Comparison of ENCODE assay signal across 1 cellular context in the genomic region with DNA sequence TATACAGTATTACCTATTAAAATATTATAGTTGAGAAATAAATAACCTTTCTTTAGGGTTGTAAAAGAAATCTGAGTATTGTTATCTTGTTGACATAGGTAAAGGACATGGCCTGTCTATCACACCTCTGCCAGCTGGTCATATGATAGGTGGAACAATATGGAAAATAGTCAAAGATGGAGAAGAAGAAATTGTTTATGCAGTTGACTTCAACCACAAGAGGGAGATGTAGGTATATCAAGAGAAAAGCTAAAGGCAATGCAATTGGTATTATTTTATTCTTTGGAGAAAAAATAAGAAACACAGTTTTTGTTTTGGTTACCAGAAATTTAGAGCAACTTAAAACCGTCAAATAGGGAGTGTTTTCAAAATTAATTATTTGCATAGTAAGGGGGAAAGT.
TF ChIP-seq lines count a peak whose summit lies in the region.

No MANE protein-coding gene starts in this region.

TF ChIP-seq in liver, 16 proteins besides CTCF, POLR2A, EP300 and RAD21 (continued from another document):
- TF ChIP-seq, protein P1, sequence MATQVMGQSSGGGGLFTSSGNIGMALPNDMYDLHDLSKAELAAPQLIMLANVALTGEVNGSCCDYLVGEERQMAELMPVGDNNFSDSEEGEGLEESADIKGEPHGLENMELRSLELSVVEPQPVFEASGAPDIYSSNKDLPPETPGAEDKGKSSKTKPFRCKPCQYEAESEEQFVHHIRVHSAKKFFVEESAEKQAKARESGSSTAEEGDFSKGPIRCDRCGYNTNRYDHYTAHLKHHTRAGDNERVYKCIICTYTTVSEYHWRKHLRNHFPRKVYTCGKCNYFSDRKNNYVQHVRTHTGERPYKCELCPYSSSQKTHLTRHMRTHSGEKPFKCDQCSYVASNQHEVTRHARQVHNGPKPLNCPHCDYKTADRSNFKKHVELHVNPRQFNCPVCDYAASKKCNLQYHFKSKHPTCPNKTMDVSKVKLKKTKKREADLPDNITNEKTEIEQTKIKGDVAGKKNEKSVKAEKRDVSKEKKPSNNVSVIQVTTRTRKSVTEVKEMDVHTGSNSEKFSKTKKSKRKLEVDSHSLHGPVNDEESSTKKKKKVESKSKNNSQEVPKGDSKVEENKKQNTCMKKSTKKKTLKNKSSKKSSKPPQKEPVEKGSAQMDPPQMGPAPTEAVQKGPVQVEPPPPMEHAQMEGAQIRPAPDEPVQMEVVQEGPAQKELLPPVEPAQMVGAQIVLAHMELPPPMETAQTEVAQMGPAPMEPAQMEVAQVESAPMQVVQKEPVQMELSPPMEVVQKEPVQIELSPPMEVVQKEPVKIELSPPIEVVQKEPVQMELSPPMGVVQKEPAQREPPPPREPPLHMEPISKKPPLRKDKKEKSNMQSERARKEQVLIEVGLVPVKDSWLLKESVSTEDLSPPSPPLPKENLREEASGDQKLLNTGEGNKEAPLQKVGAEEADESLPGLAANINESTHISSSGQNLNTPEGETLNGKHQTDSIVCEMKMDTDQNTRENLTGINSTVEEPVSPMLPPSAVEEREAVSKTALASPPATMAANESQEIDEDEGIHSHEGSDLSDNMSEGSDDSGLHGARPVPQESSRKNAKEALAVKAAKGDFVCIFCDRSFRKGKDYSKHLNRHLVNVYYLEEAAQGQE (IDR thresholded peaks at IDR 0.05), result no peak
- TF ChIP-seq FOXA1 (IDR thresholded peaks at IDR 0.05) (no peak), GABPA (IDR thresholded peaks at IDR 0.05 in 1 of 2, conservative IDR thresholded peaks at IDR 0.05 in 1 of 2) (no peak), JUND (IDR thresholded peaks at IDR 0.05) (no peak), NR2F2 (IDR thresholded peaks at IDR 0.05) (no peak), FOXA2 (IDR thresholded peaks at IDR 0.05) (no peak), RXRA (IDR thresholded peaks at IDR 0.05) (no peak), SP1 (IDR thresholded peaks at IDR 0.05) (no peak), YY1 (IDR thresholded peaks at IDR 0.05) (no peak), HNF4A (conservative IDR thresholded peaks at IDR 0.05) (no peak), TAF1 (conservative IDR thresholded peaks at IDR 0.05) (no peak)
- TF ChIP-seq, protein P2, sequence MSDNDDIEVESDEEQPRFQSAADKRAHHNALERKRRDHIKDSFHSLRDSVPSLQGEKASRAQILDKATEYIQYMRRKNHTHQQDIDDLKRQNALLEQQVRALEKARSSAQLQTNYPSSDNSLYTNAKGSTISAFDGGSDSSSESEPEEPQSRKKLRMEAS (IDR thresholded peaks at IDR 0.05), result no peak
- TF ChIP-seq, protein P3, sequence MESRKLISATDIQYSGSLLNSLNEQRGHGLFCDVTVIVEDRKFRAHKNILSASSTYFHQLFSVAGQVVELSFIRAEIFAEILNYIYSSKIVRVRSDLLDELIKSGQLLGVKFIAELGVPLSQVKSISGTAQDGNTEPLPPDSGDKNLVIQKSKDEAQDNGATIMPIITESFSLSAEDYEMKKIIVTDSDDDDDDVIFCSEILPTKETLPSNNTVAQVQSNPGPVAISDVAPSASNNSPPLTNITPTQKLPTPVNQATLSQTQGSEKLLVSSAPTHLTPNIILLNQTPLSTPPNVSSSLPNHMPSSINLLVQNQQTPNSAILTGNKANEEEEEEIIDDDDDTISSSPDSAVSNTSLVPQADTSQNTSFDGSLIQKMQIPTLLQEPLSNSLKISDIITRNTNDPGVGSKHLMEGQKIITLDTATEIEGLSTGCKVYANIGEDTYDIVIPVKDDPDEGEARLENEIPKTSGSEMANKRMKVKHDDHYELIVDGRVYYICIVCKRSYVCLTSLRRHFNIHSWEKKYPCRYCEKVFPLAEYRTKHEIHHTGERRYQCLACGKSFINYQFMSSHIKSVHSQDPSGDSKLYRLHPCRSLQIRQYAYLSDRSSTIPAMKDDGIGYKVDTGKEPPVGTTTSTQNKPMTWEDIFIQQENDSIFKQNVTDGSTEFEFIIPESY (IDR thresholded peaks at IDR 0.05), result no peak
- TF ChIP-seq, protein P4, sequence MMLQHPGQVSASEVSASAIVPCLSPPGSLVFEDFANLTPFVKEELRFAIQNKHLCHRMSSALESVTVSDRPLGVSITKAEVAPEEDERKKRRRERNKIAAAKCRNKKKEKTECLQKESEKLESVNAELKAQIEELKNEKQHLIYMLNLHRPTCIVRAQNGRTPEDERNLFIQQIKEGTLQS (IDR thresholded peaks at IDR 0.05), result no peak
TF ChIP-seq in liver: peak in this region for 0.
